ENCODE assay signal across 9 cellular contexts in genomic region chr17:28057731-28058246, GRCh38. TPM values are rescaled to one million over a fixed set of nuclear protein-coding genes. Genes with fewer than 3 reads are reported as not detected.
DNase-seq lines count a peak whose midpoint lies in the region; ATAC-seq and TF ChIP-seq lines count a peak whose summit lies in the region.
"Had no signal": no experiment of that assay in that cellular context is flagged by ENCODE, and none has a peak within 500 bp of the region (broad histone marks: within the 10 kb centered on the region; RNA-seq: fewer than 3 reads in every experiment).

No MANE protein-coding gene starts in this region.

- TF ChIP-seq POLR2A in NB4 (IDR thresholded peaks at IDR 0.05; ENCODE audit: extremely low read depth, insufficient read length) (no peak), suprapubic skin (IDR thresholded peaks at IDR 0.05) (no peak)

- no peak overlapping the region for H3K27ac ChIP-seq in suprapubic skin

- no peak for TF ChIP-seq EP300 in suprapubic skin (IDR thresholded peaks at IDR 0.05)

- TF ChIP-seq CTCF in NB4 (IDR thresholded peaks at IDR 0.05; ENCODE audit: low read depth, low read length), result no peak
- no peak for TF ChIP-seq CTCF in suprapubic skin (IDR thresholded peaks at IDR 0.05)

- ATAC-seq in GM18858 (IDR thresholded peaks at IDR 0.05; ENCODE audit: unreplicated experiment), result peak; percentile 77
- ATAC-seq in HG02571 (IDR thresholded peaks at IDR 0.05; ENCODE audit: unreplicated experiment), result peak; percentile 81

- H3K4me3 ChIP-seq in NB4 (ENCODE audit: low read depth, low read length) (no peak overlapping the region), suprapubic skin (no peak overlapping the region)
- H3K4me3 ChIP-seq: lung had no signal

- H3K27me3 ChIP-seq in suprapubic skin, result no peaks in the 10 kb centered on the region

- no peaks in the 10 kb centered on the region for H3K36me3 ChIP-seq in suprapubic skin

- WGBS in suprapubic skin, result 79% methylated on average over 1 of the region's 1 CpG

- peak; percentile 25 for DNase-seq in NB4 (ENCODE audit: low read depth)
- DNase-seq in germinal center (ENCODE audit: low spot score), result peak; percentile 38
- DNase-seq in MV-4-11 (lab: John Stamatoyannopoulos, UW), result no peak
- DNase-seq in suprapubic skin (ENCODE audit: low spot score in 2 of 2), result no peak
- no peak for DNase-seq in RPMI8226
- DNase-seq in SW 1271 (lab: John Stamatoyannopoulos, UW), result no peak

- no peaks in the 10 kb centered on the region for H3K9me3 ChIP-seq in suprapubic skin

- H3K4me1 ChIP-seq in suprapubic skin, result peaks cover 16% of the 10 kb centered on the region

RNA-seq across cellular contexts. Expression of gene NLK, which starts 15.3 kb away (rescaled TPM):
- total RNA-seq in suprapubic skin, result 10 to 100 TPM in 2 of 4 donors, 1 to 10 TPM in 2; 7.7 to 20.8 (median 11.5) TPM

Comparison
In these comparisons a context has a peak if more than half of its experiments do, and no peak if none do; other contexts are left out.
1. DNase-seq: peak in NB4 (single experiment) and germinal center (single experiment); none in MV-4-11 (single experiment), suprapubic skin (0 of 2), RPMI8226 (single experiment) and SW 1271 (0 of 2).